ENCODE assay signal across 11 cellular contexts in the genomic region with DNA sequence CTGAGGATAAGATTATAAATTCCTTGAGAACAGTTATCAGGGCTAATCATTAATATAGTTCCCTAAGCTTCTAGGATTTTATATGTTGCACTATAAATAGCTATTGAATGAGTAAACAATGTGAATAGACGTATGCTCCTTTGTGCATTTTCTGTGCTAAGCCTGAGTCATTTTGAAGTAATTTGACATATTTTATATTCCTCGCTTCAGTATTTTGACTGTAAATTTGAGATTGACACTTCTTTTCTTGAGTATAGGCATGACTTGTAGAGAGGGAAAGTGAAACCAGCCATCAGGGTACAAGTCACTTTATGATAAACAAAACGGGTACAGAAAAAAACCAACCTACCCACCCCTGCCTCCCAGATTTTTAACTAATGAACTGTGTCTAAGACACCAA.
DNase-seq lines count a peak whose midpoint lies in the region; ATAC-seq and TF ChIP-seq lines count a peak whose summit lies in the region.
"Had no signal": no experiment of that assay in that cellular context is flagged by ENCODE, and none has a peak within 500 bp of the region (broad histone marks: within the 10 kb centered on the region; RNA-seq: fewer than 3 reads in every experiment).

No MANE protein-coding gene starts in this region.

- H2AFZ ChIP-seq in PC-9, result no peak overlapping the region

- peaks cover 0 to 3% of the 10 kb centered on the region in 2 donors for H3K9me3 Mint-ChIP-seq in natural killer cell

- H3F3A ChIP-seq in PC-9 (ENCODE audit: insufficient read depth, low read depth), result no peaks in the 10 kb centered on the region

- no TSS peak for BruUV-seq in PC-9 (replicated peaks; lab: Mats Ljungman, UMichigan)

- POLR2A ChIA-PET in PC-9 (lab: Charles Lee; ENCODE audit: unreplicated experiment), result no interaction called here

- H3K36me3 ChIP-seq in PC-9 (ENCODE audit: low read depth), result no peaks in the 10 kb centered on the region

- H3K4me1 Mint-ChIP-seq in natural killer cell, result peaks cover 0 to 45% of the 10 kb centered on the region in 2 donors

- H3K27ac Mint-ChIP-seq in natural killer cell, result peak overlapping the region in 1 of 2 donors; percentile 73

- peak overlapping the region; percentile 75 for H3K4me3 Mint-ChIP-seq in natural killer cell

- CTCF ChIA-PET in PC-9 (lab: Charles Lee), result no interaction called here

- no peaks in the 10 kb centered on the region for H3K9me3 ChIP-seq in PC-9 (ENCODE audit: insufficient read depth, low read depth)

- no peaks in the 10 kb centered on the region for H3K79me2 ChIP-seq in PC-9 (ENCODE audit: low read depth)

- ATAC-seq in GM18858 (IDR thresholded peaks at IDR 0.05; ENCODE audit: unreplicated experiment) (peak; percentile 37), HG03175 (IDR thresholded peaks at IDR 0.05; ENCODE audit: unreplicated experiment) (peak; percentile 63), natural killer cell (peak; percentile 42 to 61 (median 48))

- H3K9me2 ChIP-seq in PC-9 (ENCODE audit: insufficient read depth), result no peaks in the 10 kb centered on the region

- DNase-seq in amniotic epithelial cell (ENCODE audit: low read depth) (peak; percentile 40), natural killer cell (no peak), PC-9 (no peak), NCI-H1048 (lab: John Stamatoyannopoulos, UW) (no peak), posterior cingulate gyrus (no peak), NCI-H2107 (lab: John Stamatoyannopoulos, UW) (no peak)
- DNase-seq: activated naive CD4-positive, alpha-beta T cell; GF-D8; NCI-H446 treated with DMSO at 0.1 percent for 48 hours had no signal

- no peaks in the 10 kb centered on the region for H3K27me3 ChIP-seq in PC-9 (ENCODE audit: insufficient read depth, low read depth)

- H4K20me1 ChIP-seq in PC-9 (ENCODE audit: insufficient read depth), result no peaks in the 10 kb centered on the region

- H3K4me1 ChIP-seq in PC-9 (replicated peaks; ENCODE audit: insufficient read depth), result no peaks in the 10 kb centered on the region

- H3K27me3 Mint-ChIP-seq in natural killer cell (ENCODE audit: low read depth in 2 of 2), result no peaks in the 10 kb centered on the region

- no peak overlapping the region for H3K4me3 ChIP-seq in PC-9

- no peak overlapping the region for H3K27ac ChIP-seq in PC-9

- intact Hi-C loops in natural killer cell (cut with micrococcal nuclease) (no loop called here), PC-9 (cut with micrococcal nuclease; ENCODE audit: unreplicated experiment) (no loop called here), posterior cingulate gyrus (cut with DNase I) (no loop called here)

- no peak for TF ChIP-seq CTCF in natural killer cell (IDR thresholded peaks at IDR 0.05)
- no peak for TF ChIP-seq CTCF in PC-9 (conservative IDR thresholded peaks at IDR 0.05)

- H3K36me3 Mint-ChIP-seq in natural killer cell, result no peaks in the 10 kb centered on the region

- H3K4me2 ChIP-seq in PC-9, result no peak overlapping the region
